1 cellular context compared by ENCODE assay signal in the genomic region with DNA sequence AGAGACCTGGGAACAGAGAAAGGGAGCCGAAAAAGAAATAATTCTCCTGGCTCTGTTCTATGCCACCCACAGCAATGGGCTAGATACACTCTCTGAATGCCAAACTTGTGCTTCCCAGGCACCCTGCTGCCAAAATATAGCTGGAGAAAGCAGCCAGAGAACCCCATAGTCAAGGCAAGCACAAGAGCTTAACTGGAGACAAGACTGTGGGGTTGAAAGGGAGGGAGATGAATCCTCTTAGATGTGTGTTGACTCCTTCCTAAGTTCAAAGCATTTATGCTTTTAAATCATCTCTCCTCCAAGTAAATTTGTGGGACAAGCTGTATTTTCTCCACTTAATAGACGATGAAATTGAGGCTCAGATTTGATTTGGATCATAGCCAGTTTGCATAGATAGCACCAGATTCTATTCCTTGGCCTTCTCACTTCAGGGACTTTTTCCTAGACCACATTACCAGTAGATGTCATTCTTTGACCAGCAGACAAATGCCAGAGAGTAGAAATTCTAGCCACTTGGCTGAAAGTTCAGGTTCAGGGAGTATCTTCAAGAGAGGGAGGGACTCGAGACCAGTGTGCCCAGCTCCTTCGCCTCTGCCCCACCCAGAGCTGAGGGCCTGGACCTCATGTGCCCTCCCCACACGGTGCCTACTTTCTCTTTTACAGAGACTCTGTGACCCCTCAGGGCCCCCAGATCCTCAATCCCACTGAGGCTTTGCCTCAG.
TF ChIP-seq lines count a peak whose summit lies in the region.

No MANE protein-coding gene starts in this region.

TF ChIP-seq in K562, 482 proteins besides CTCF, POLR2A, EP300 and RAD21 (continued from another document):
- TF ChIP-seq, protein P1, sequence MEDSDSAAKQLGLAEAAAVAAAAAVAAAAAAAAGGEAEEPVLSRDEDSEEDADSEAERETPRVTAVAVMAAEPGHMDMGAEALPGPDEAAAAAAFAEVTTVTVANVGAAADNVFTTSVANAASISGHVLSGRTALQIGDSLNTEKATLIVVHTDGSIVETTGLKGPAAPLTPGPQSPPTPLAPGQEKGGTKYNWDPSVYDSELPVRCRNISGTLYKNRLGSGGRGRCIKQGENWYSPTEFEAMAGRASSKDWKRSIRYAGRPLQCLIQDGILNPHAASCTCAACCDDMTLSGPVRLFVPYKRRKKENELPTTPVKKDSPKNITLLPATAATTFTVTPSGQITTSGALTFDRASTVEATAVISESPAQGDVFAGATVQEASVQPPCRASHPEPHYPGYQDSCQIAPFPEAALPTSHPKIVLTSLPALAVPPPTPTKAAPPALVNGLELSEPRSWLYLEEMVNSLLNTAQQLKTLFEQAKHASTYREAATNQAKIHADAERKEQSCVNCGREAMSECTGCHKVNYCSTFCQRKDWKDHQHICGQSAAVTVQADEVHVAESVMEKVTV (CRISPR knock-in tag; IDR thresholded peaks at IDR 0.05) = peak; percentile 25; the same call in 1 of the 2 replicates
